ENCODE assay signal across 30 cellular contexts in the genomic region with DNA sequence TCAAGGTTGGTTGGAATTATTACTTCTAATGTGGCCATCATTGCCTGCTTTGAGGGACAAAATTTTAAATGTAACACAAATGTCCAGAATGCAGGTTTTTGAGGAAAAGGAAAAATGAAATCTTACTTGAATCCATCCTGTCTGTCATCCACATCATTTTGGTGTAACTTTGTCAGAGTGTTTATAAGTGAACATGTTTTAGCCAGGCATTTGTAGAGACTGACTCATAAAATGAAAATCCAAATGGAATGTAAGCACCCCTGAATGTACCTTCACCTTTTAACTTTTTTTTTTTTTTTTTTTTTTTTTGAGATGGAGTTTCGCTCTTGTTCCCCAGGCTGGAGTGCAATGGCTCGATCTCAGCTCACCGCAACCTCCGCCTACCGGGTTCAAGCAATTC.
"Had no signal": no experiment of that assay in that cellular context is flagged by ENCODE, and none has a peak within 500 bp of the region (broad histone marks: within the 10 kb centered on the region; RNA-seq: fewer than 3 reads in every experiment).

No MANE protein-coding gene starts in this region.

- ATAC-seq: left colon; naive thymus-derived CD4-positive, alpha-beta T cell; right lobe of liver; stimulated activated effector memory CD8-positive, alpha-beta T cell treated with anti-CD3 and anti-CD28 coated beads, Interleukin-12 subunit alpha, Interleukin-12 subunit beta, amount 100 ng/mL, for 72 hours had no signal

- H3K27ac Mint-ChIP-seq: activated CD4-positive, alpha-beta memory T cell treated with anti-CD3 and anti-CD28 coated beads for 36 hours; activated CD4-positive, alpha-beta T cell treated with anti-CD3 and anti-CD28 coated beads, Interleukin-2, amount 10 ng/mL, durations not matched to agents 24 days and 14 days; activated naive CD4-positive, alpha-beta T cell treated with anti-CD3 and anti-CD28 coated beads for 36 hours; activated naive CD8-positive, alpha-beta T cell treated with anti-CD3 and anti-CD28 coated beads for 36 hours; activated T-helper 1 cell treated with anti-CD3 and anti-CD28 coated beads, Interleukin-12 subunit alpha, Interleukin-12 subunit beta, Interleukin-2, Interleukin-4 antibody, amounts not matched to agents 30 ng/mL and 10 ng/mL and 1 ng/mL, durations not matched to agents 14 hours and 24 hours and 36 hours; brain; dendritic cell treated with granulocyte-macrophage colony-stimulating factor and Interleukin-4, amounts not matched to agents 40 ng/mL and 50 ng/mL, for 4 days; endodermal cell; progenitor cell of endocrine pancreas; stimulated activated effector memory CD8-positive, alpha-beta T cell treated with anti-CD3 and anti-CD28 coated beads, Interleukin-12 subunit alpha, Interleukin-12 subunit beta, amount 100 ng/mL, for 72 hours; stimulated activated naive CD8-positive, alpha-beta T cell treated with anti-CD3 and anti-CD28 coated beads, Interleukin-15, Interleukin-2, amounts not matched to agents 100 ng/mL and 50 ng/mL, for 24 hours had no signal

- H3K9me3 ChIP-seq: ascending aorta, esophagus squamous epithelium, ovary, right lobe of liver, thoracic aorta, uterus had no signal

- H3K4me1 ChIP-seq: ascending aorta, esophagus squamous epithelium, right lobe of liver, uterus had no signal

- H3K27me3 ChIP-seq: ascending aorta, ovary, right lobe of liver, uterus had no signal

- FAIRE-seq: frontal cortex, islet of Langerhans had no signal

- H3K4me1 Mint-ChIP-seq: endodermal cell; stimulated activated effector memory CD8-positive, alpha-beta T cell treated with anti-CD3 and anti-CD28 coated beads, Interleukin-12 subunit alpha, Interleukin-12 subunit beta, amount 100 ng/mL, for 72 hours had no signal

- H3K27me3 Mint-ChIP-seq: activated CD4-positive, alpha-beta memory T cell treated with anti-CD3 and anti-CD28 coated beads for 36 hours; activated naive CD8-positive, alpha-beta T cell treated with anti-CD3 and anti-CD28 coated beads for 36 hours; stimulated activated naive CD8-positive, alpha-beta T cell treated with anti-CD3 and anti-CD28 coated beads, Interleukin-15, Interleukin-2, amounts not matched to agents 100 ng/mL and 50 ng/mL, for 24 hours had no signal

- H3K36me3 Mint-ChIP-seq: activated CD4-positive, alpha-beta memory T cell treated with anti-CD3 and anti-CD28 coated beads for 36 hours; activated naive CD8-positive, alpha-beta T cell treated with anti-CD3 and anti-CD28 coated beads for 36 hours; brain; stimulated activated effector memory CD8-positive, alpha-beta T cell treated with anti-CD3 and anti-CD28 coated beads, Interleukin-12 subunit alpha, Interleukin-12 subunit beta, amount 100 ng/mL, for 72 hours had no signal

- H3K27ac ChIP-seq: ascending aorta, esophagus squamous epithelium, ovary, right lobe of liver, thoracic aorta, uterus had no signal

- H3K9me3 Mint-ChIP-seq: activated CD4-positive, alpha-beta memory T cell treated with anti-CD3 and anti-CD28 coated beads for 36 hours; activated CD4-positive, alpha-beta T cell treated with anti-CD3 and anti-CD28 coated beads, Interleukin-2, amount 10 ng/mL, durations not matched to agents 24 days and 14 days; activated naive CD4-positive, alpha-beta T cell treated with anti-CD3 and anti-CD28 coated beads for 36 hours; activated naive CD8-positive, alpha-beta T cell treated with anti-CD3 and anti-CD28 coated beads for 36 hours; activated T-helper 1 cell treated with anti-CD3 and anti-CD28 coated beads, Interleukin-12 subunit alpha, Interleukin-12 subunit beta, Interleukin-2, Interleukin-4 antibody, amounts not matched to agents 30 ng/mL and 10 ng/mL and 1 ng/mL, durations not matched to agents 14 hours and 24 hours and 36 hours; dendritic cell treated with granulocyte-macrophage colony-stimulating factor and Interleukin-4, amounts not matched to agents 40 ng/mL and 50 ng/mL, for 4 days; endodermal cell; naive thymus-derived CD4-positive, alpha-beta T cell; stimulated activated effector memory CD8-positive, alpha-beta T cell treated with anti-CD3 and anti-CD28 coated beads, Interleukin-12 subunit alpha, Interleukin-12 subunit beta, amount 100 ng/mL, for 72 hours; stimulated activated naive CD8-positive, alpha-beta T cell treated with anti-CD3 and anti-CD28 coated beads, Interleukin-15, Interleukin-2, amounts not matched to agents 100 ng/mL and 50 ng/mL, for 24 hours had no signal

- H3K4me3 ChIP-seq: ascending aorta, esophagus squamous epithelium, ovary, right lobe of liver, thoracic aorta, uterus had no signal

- H3K36me3 ChIP-seq: ascending aorta, esophagus squamous epithelium, ovary, right lobe of liver, thoracic aorta, uterus had no signal

- H3K4me3 Mint-ChIP-seq: activated CD4-positive, alpha-beta memory T cell treated with anti-CD3 and anti-CD28 coated beads for 36 hours; activated CD4-positive, alpha-beta T cell treated with anti-CD3 and anti-CD28 coated beads, Interleukin-2, amount 10 ng/mL, durations not matched to agents 24 days and 14 days; activated naive CD4-positive, alpha-beta T cell treated with anti-CD3 and anti-CD28 coated beads for 36 hours; activated naive CD8-positive, alpha-beta T cell treated with anti-CD3 and anti-CD28 coated beads for 36 hours; activated T-helper 1 cell treated with anti-CD3 and anti-CD28 coated beads, Interleukin-12 subunit alpha, Interleukin-12 subunit beta, Interleukin-2, Interleukin-4 antibody, amounts not matched to agents 30 ng/mL and 10 ng/mL and 1 ng/mL, durations not matched to agents 14 hours and 24 hours and 36 hours; brain; dendritic cell treated with granulocyte-macrophage colony-stimulating factor and Interleukin-4, amounts not matched to agents 40 ng/mL and 50 ng/mL, for 4 days; endodermal cell; naive thymus-derived CD4-positive, alpha-beta T cell; stimulated activated effector memory CD8-positive, alpha-beta T cell treated with anti-CD3 and anti-CD28 coated beads, Interleukin-12 subunit alpha, Interleukin-12 subunit beta, amount 100 ng/mL, for 72 hours; stimulated activated naive CD8-positive, alpha-beta T cell treated with anti-CD3 and anti-CD28 coated beads, Interleukin-15, Interleukin-2, amounts not matched to agents 100 ng/mL and 50 ng/mL, for 24 hours had no signal

- DNase-seq: activated CD4-positive, alpha-beta memory T cell treated with anti-CD3 and anti-CD28 coated beads for 36 hours; activated CD4-positive, alpha-beta T cell treated with anti-CD3 and anti-CD28 coated beads, Interleukin-2, amount 10 ng/mL, durations not matched to agents 24 days and 14 days; activated CD4-positive, CD25-positive, alpha-beta regulatory T cell treated with anti-CD3 and anti-CD28 coated beads, Interleukin-2, amount 50 U/mL, for 72 hours; activated CD8-positive, alpha-beta memory T cell treated with anti-CD3 and anti-CD28 coated beads, Interleukin-2, amount 50 U/mL, for 4 hours; activated effector memory CD4-positive, alpha-beta T cell treated with anti-CD3 and anti-CD28 coated beads, Interleukin-2, amount 50 U/mL, for 16 hours; activated naive CD4-positive, alpha-beta T cell treated with anti-CD3 and anti-CD28 coated beads for 36 hours; activated naive CD8-positive, alpha-beta T cell treated with anti-CD3 and anti-CD28 coated beads for 36 hours; activated T-cell treated with anti-CD3 and anti-CD28 coated beads, Interleukin-2, amount 50 U/mL, for 1 hour; caudate nucleus; endodermal cell; esophagus squamous epithelium; left colon; midbrain; naive thymus-derived CD4-positive, alpha-beta T cell; ovary; right lobe of liver; stimulated activated CD4-positive, alpha-beta T cell treated with anti-CD3 and anti-CD28 coated beads, Interleukin-4, amount 100 ng/mL, for 24 hours; T-helper 2 cell; trophoblast cell; uterus had no signal
